ENCODE assay signal across 9 cellular contexts in the genomic region with DNA sequence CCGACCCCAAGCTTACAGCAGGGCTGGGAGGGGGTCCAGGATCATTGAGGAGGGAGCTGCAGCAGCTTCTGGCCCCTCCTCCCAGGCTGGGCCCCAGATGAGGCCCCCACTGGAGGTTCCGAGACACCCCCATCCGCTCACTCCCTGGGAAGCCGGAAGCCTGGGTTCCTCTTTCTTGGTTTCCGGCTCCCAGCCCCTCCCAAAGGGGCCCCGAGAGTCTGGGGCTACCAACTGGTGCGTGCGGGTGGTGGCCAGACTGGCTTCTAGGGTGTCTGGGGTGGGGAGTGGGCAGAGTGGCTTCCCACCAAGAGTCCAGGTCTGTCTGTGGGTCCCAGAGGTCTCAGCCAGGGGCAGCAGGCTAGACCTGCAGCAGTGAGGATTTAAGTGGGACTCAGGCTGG. TPM values are rescaled to one million over a fixed set of nuclear protein-coding genes. Genes with fewer than 3 reads are reported as not detected.
DNase-seq lines count a peak whose midpoint lies in the region; ATAC-seq and TF ChIP-seq lines count a peak whose summit lies in the region.
"Had no signal": no experiment of that assay in that cellular context is flagged by ENCODE, and none has a peak within 500 bp of the region (broad histone marks: within the 10 kb centered on the region; RNA-seq: fewer than 3 reads in every experiment).

No MANE protein-coding gene starts in this region.

- DNase-seq in Peyer's patch (peak in 2 of 3 donors; percentile 80 to 84), prostate gland (ENCODE audit: low spot score) (no peak), HK-2 (ENCODE audit: unreplicated experiment) (no peak), putamen (ENCODE audit: low spot score) (no peak)
- DNase-seq: mammary epithelial cell had no signal

- H3K27ac Mint-ChIP-seq in stimulated activated memory B cell treated with anti-CD40 and anti-IgM and Interleukin-4, amounts not matched to agents 10 μg/mL and 1 μg/mL and 100 μg/mL, for 72 hours: peak overlapping the region; percentile 96

- ATAC-seq in stimulated activated memory B cell treated with anti-CD40 and anti-IgM and Interleukin-4, amounts not matched to agents 10 μg/mL and 1 μg/mL and 100 μg/mL, for 72 hours: peak; percentile 26
- ATAC-seq in HG02678 (IDR thresholded peaks at IDR 0.05; ENCODE audit: unreplicated experiment): no peak

- H3K4me1 Mint-ChIP-seq in stimulated activated memory B cell treated with anti-CD40 and anti-IgM and Interleukin-4, amounts not matched to agents 10 μg/mL and 1 μg/mL and 100 μg/mL, for 72 hours: peaks cover 64% of the 10 kb centered on the region

- H3K9me3 ChIP-seq in Peyer's patch (no peaks in the 10 kb centered on the region), duodenal mucosa (ENCODE audit: control insufficient read depth in 1 of 2, low read length in 2 of 2) (no peaks in the 10 kb centered on the region), prostate gland (no peaks in the 10 kb centered on the region)

- H3K27me3 Mint-ChIP-seq in stimulated activated memory B cell treated with anti-CD40 and anti-IgM and Interleukin-4, amounts not matched to agents 10 μg/mL and 1 μg/mL and 100 μg/mL, for 72 hours: no peaks in the 10 kb centered on the region

- H3K36me3 ChIP-seq in Peyer's patch: peaks cover 0 to 25% (median 0%) of the 10 kb centered on the region in 3 donors
- H3K36me3 ChIP-seq in duodenal mucosa (ENCODE audit: control insufficient read depth in 1 of 2, insufficient read depth in 2 of 2, low read length in 2 of 2): peaks cover 0 to 10% of the 10 kb centered on the region in 2 donors
- H3K36me3 ChIP-seq in prostate gland: no peaks in the 10 kb centered on the region

- H3K9me3 Mint-ChIP-seq in stimulated activated memory B cell treated with anti-CD40 and anti-IgM and Interleukin-4, amounts not matched to agents 10 μg/mL and 1 μg/mL and 100 μg/mL, for 72 hours: no peaks in the 10 kb centered on the region

- H3K27ac ChIP-seq in Peyer's patch: peak overlapping the region; percentile 73 to 95 (median 82)
- H3K27ac ChIP-seq in duodenal mucosa (ENCODE audit: low read depth, low read length): no peak overlapping the region
- no peak overlapping the region for H3K27ac ChIP-seq in prostate gland

- H3K27me3 ChIP-seq in Peyer's patch: no peaks in the 10 kb centered on the region
- peaks cover 2 to 18% of the 10 kb centered on the region in 2 donors for H3K27me3 ChIP-seq in duodenal mucosa (ENCODE audit: control insufficient read depth in 1 of 2, insufficient read depth in 2 of 2, low read length in 2 of 2)
- no peaks in the 10 kb centered on the region for H3K27me3 ChIP-seq in prostate gland (replicated peaks; ENCODE audit: insufficient read depth)

- TF ChIP-seq POLR2A in GM19193 (IDR thresholded peaks at IDR 0.05; ENCODE audit: extremely low read depth, insufficient read depth, insufficient read length) (peak; percentile 23), Peyer's patch (IDR thresholded peaks at IDR 0.05) (no peak), prostate gland (IDR thresholded peaks at IDR 0.05) (no peak)

- H3K4me3 ChIP-seq in Peyer's patch (peak overlapping the region; percentile 38 to 81 (median 68)), duodenal mucosa (ENCODE audit: low read depth in 1 of 2, low read length in 2 of 2) (peak overlapping the region; percentile 71), prostate gland (no peak overlapping the region)

- peak overlapping the region; percentile 97 for H3K4me3 Mint-ChIP-seq in stimulated activated memory B cell treated with anti-CD40 and anti-IgM and Interleukin-4, amounts not matched to agents 10 μg/mL and 1 μg/mL and 100 μg/mL, for 72 hours

- intact Hi-C loops in prostate gland (cut with DNase I): no loop called here

- WGBS in prostate gland: 77% methylated on average over 8 of the region's 8 CpGs

- H3K4me1 ChIP-seq in Peyer's patch (peaks cover 0 to 32% (median 9%) of the 10 kb centered on the region in 4 donors), duodenal mucosa (ENCODE audit: control insufficient read depth in 1 of 2, insufficient read depth in 2 of 2, low read length in 2 of 2) (peaks cover 8 to 27% of the 10 kb centered on the region in 2 donors), prostate gland (replicated peaks) (peaks cover 9% of the 10 kb centered on the region)

- peak overlapping the region; percentile 14 to 25 for H3K9ac ChIP-seq in duodenal mucosa (ENCODE audit: low read depth in 1 of 2, low read length in 2 of 2)

- no peak for TF ChIP-seq CTCF in Peyer's patch (IDR thresholded peaks at IDR 0.05)
- no peak for TF ChIP-seq CTCF in prostate gland (IDR thresholded peaks at IDR 0.05)

- H3K36me3 Mint-ChIP-seq in stimulated activated memory B cell treated with anti-CD40 and anti-IgM and Interleukin-4, amounts not matched to agents 10 μg/mL and 1 μg/mL and 100 μg/mL, for 72 hours: peaks cover 36% of the 10 kb centered on the region

RNA-seq across cellular contexts. Expression of a gene that starts 2.2 kb away (rescaled TPM):
- total RNA-seq in Peyer's patch (10 to 100 TPM in 1 of 4 donors, 1 to 10 TPM in 3; 3.3 to 39.6 (median 6.8) TPM), prostate gland (10 to 100 TPM; 13.3 to 15.1 TPM)

RNA-seq across cellular contexts. Expression of a gene that starts 2.8 kb away (rescaled TPM):
- total RNA-seq in Peyer's patch: under 1 TPM in 1 of 4 donors, not detected in 3; 0.27 TPM
- 1 to 10 TPM; 1.5 to 2.9 TPM for total RNA-seq in prostate gland

RNA-seq across cellular contexts. Expression of a gene that starts 7.1 kb away (rescaled TPM):
- total RNA-seq in Peyer's patch (not detected), prostate gland (10 to 100 TPM in 1 of 2 donors, not detected in 1; 10.2 TPM)

RNA-seq across cellular contexts. Expression of a gene that starts 14.1 kb away (rescaled TPM):
- total RNA-seq in Peyer's patch: 10 to 100 TPM in 2 of 4 donors, 1 to 10 TPM in 2; 4.7 to 19.8 (median 8.3) TPM
- total RNA-seq in prostate gland: 10 to 100 TPM; 45.0 to 69.5 TPM

RNA-seq across cellular contexts. Expression of a gene that starts 27.7 kb away (rescaled TPM):
- total RNA-seq in Peyer's patch: 1 to 10 TPM in 3 of 4 donors, not detected in 1; 2.8 to 6.6 (median 3.4) TPM
- 10 to 100 TPM in 1 of 2 donors, 1 to 10 TPM in 1; 4.7 to 12.8 TPM for total RNA-seq in prostate gland

Comparison
In these comparisons a context has a peak if more than half of its experiments do, and no peak if none do; other contexts are left out.
1. DNase-seq: peak in Peyer's patch (2 of 3); none in prostate gland (single experiment), HK-2 (single experiment) and putamen (single experiment).
2. H3K27ac ChIP-seq: peak in Peyer's patch (4 of 4); none in duodenal mucosa (single experiment) and prostate gland (0 of 2).
3. H3K4me3 ChIP-seq: peak in Peyer's patch (4 of 4) and duodenal mucosa (2 of 2); none in prostate gland (0 of 2).